Comparison of ENCODE assay signal across 22 cellular contexts in genomic region chr2:168525741-168526140, GRCh38.
DNase-seq lines count a peak whose midpoint lies in the region; ATAC-seq and TF ChIP-seq lines count a peak whose summit lies in the region.
"Had no signal": no experiment of that assay in that cellular context is flagged by ENCODE, and none has a peak within 500 bp of the region (broad histone marks: within the 10 kb centered on the region; RNA-seq: fewer than 3 reads in every experiment).

No MANE protein-coding gene starts in this region.

- H3K4me3 Mint-ChIP-seq in progenitor cell of endocrine pancreas (ENCODE audit: low read depth), result no peak overlapping the region
- H3K4me3 Mint-ChIP-seq: CD8-positive, alpha-beta T cell had no signal

- H3K36me3 ChIP-seq in cardiac muscle cell, result no peaks in the 10 kb centered on the region
- no peaks in the 10 kb centered on the region for H3K36me3 ChIP-seq in esophagus squamous epithelium
- H3K36me3 ChIP-seq in skeletal muscle tissue (ENCODE audit: control insufficient read depth in 3 of 3, insufficient read depth in 3 of 3, low read length in 3 of 3), result no peaks in the 10 kb centered on the region
- no peaks in the 10 kb centered on the region for H3K36me3 ChIP-seq in prostate gland
- H3K36me3 ChIP-seq: Peyer's patch had no signal

- H3K27me3 ChIP-seq in cardiac muscle cell (no peaks in the 10 kb centered on the region), esophagus squamous epithelium (no peaks in the 10 kb centered on the region), skeletal muscle tissue (ENCODE audit: control insufficient read depth in 3 of 3, insufficient read depth in 3 of 3, low read length in 3 of 3) (no peaks in the 10 kb centered on the region), prostate gland (replicated peaks; ENCODE audit: insufficient read depth) (no peaks in the 10 kb centered on the region)
- H3K27me3 ChIP-seq: Peyer's patch had no signal

- TF ChIP-seq POLR2A in esophagus squamous epithelium (IDR thresholded peaks at IDR 0.05) (no peak), prostate gland (IDR thresholded peaks at IDR 0.05) (no peak)

- intact Hi-C loops in left cardiac atrium (cut with DNase I), result loop anchor here (10.0 kb wide), 1 partner anchor 109 kb away; no protein-coding TSS in a partner anchor
- intact Hi-C loops in esophagus squamous epithelium (cut with DNase I), result no loop called here
- intact Hi-C loops in prostate gland (cut with DNase I), result loop anchor here (5.0 kb wide), 1 partner anchor 107 kb away; no protein-coding TSS in a partner anchor

- TF ChIP-seq CTCF in cardiac muscle cell (IDR thresholded peaks at IDR 0.05; ENCODE audit: low read depth, low read length) (no peak), esophagus squamous epithelium (IDR thresholded peaks at IDR 0.05) (no peak), progenitor cell of endocrine pancreas (IDR thresholded peaks at IDR 0.05; ENCODE audit: unreplicated experiment) (no peak), prostate gland (IDR thresholded peaks at IDR 0.05) (no peak)

- DNase-seq in cardiac muscle cell (ENCODE audit: low read depth in 1 of 2, low spot score in 1 of 2), result no peak
- DNase-seq in left cardiac atrium, result no peak
- peak; percentile 44 for DNase-seq in NCI-H1048 (lab: John Stamatoyannopoulos, UW)
- no peak for DNase-seq in esophagus squamous epithelium (lab: John Stamatoyannopoulos, UW)
- no peak for DNase-seq in progenitor cell of endocrine pancreas (ENCODE audit: low spot score, unreplicated experiment)
- DNase-seq in prostate gland (ENCODE audit: low spot score), result no peak
- DNase-seq in Kasumi-1 (lab: John Stamatoyannopoulos, UW), result no peak
- DNase-seq: AML-193; C1 segment of cervical spinal cord; Calu3; CD8-positive, alpha-beta T cell; DMS153; GOT3; KG1; NCI-H1105 treated with DMSO at 0.1 percent for 48 hours; NCI-H2029 treated with DMSO at 0.1 percent for 48 hours; NCI-H226; NCI-H510A treated with DMSO at 0.1 percent for 48 hours; NCI-H774; Peyer's patch had no signal

- H3K9ac ChIP-seq in skeletal muscle tissue (ENCODE audit: low read depth in 1 of 3, low read length in 3 of 3), result no peak overlapping the region

- H3K27ac ChIP-seq in cardiac muscle cell, result peak overlapping the region; percentile 33
- H3K27ac ChIP-seq in esophagus squamous epithelium, result peak overlapping the region in 3 of 4 donors; percentile 28 to 75 (median 75)
- H3K27ac ChIP-seq in skeletal muscle tissue (ENCODE audit: low read depth, low read length), result peak overlapping the region; percentile 21
- peak overlapping the region in 1 of 2 donors; percentile 41 for H3K27ac ChIP-seq in prostate gland

- H3K4me1 ChIP-seq in cardiac muscle cell (ENCODE audit: low read depth), result peaks cover 48% of the 10 kb centered on the region
- H3K4me1 ChIP-seq in esophagus squamous epithelium, result peaks cover 9 to 100% (median 64%) of the 10 kb centered on the region in 3 donors
- H3K4me1 ChIP-seq in skeletal muscle tissue (ENCODE audit: control insufficient read depth in 3 of 3, insufficient read depth in 3 of 3, low read length in 3 of 3), result peaks cover 29 to 43% (median 29%) of the 10 kb centered on the region in 3 donors
- peaks cover 7% of the 10 kb centered on the region for H3K4me1 ChIP-seq in prostate gland (replicated peaks)

- no peak for ATAC-seq in left cardiac atrium
- ATAC-seq: CD8-positive, alpha-beta T cell; HCT116 had no signal

- H3K27ac Mint-ChIP-seq in progenitor cell of endocrine pancreas, result no peak overlapping the region
- H3K27ac Mint-ChIP-seq: CD8-positive, alpha-beta T cell had no signal

- peaks cover 25% of the 10 kb centered on the region for H3K4me1 Mint-ChIP-seq in progenitor cell of endocrine pancreas (ENCODE audit: low read depth)

- H3K4me3 ChIP-seq in cardiac muscle cell, result no peak overlapping the region
- H3K4me3 ChIP-seq in esophagus squamous epithelium, result no peak overlapping the region
- no peak overlapping the region for H3K4me3 ChIP-seq in skeletal muscle tissue (ENCODE audit: low read length in 3 of 3)
- no peak overlapping the region for H3K4me3 ChIP-seq in prostate gland
- H3K4me3 ChIP-seq: Peyer's patch had no signal

- H3K9me3 ChIP-seq in cardiac muscle cell (ENCODE audit: low read depth), result no peaks in the 10 kb centered on the region
- H3K9me3 ChIP-seq in esophagus squamous epithelium, result no peaks in the 10 kb centered on the region
- H3K9me3 ChIP-seq in skeletal muscle tissue (ENCODE audit: control insufficient read depth in 3 of 3, low read length in 3 of 3), result no peaks in the 10 kb centered on the region
- no peaks in the 10 kb centered on the region for H3K9me3 ChIP-seq in prostate gland
- H3K9me3 ChIP-seq: Peyer's patch had no signal

- no peaks in the 10 kb centered on the region for H3K27me3 Mint-ChIP-seq in progenitor cell of endocrine pancreas

- no peaks in the 10 kb centered on the region for H3K36me3 Mint-ChIP-seq in progenitor cell of endocrine pancreas (ENCODE audit: insufficient read depth)
- H3K36me3 Mint-ChIP-seq: CD8-positive, alpha-beta T cell had no signal

- no peaks in the 10 kb centered on the region for H3K9me3 Mint-ChIP-seq in progenitor cell of endocrine pancreas (ENCODE audit: low read depth)
- H3K9me3 Mint-ChIP-seq: CD8-positive, alpha-beta T cell had no signal
